Comparison of ENCODE assay signal across 23 cellular contexts in genomic region chr3:73284432-73284831, GRCh38.
"Had no signal": no experiment of that assay in that cellular context is flagged by ENCODE, and none has a peak within 500 bp of the region (broad histone marks: within the 10 kb centered on the region; RNA-seq: fewer than 3 reads in every experiment).

No MANE protein-coding gene starts in this region.

- H3K4me3 ChIP-seq: adrenal gland, ascending aorta, sigmoid colon, smooth muscle cell, thoracic aorta, vagina had no signal

- H3K4me1 ChIP-seq: adrenal gland, ascending aorta, sigmoid colon, vagina had no signal

- DNase-seq: activated B cell treated with CpG ODN at 0.5 μM for 24 hours; activated CD4-positive, alpha-beta T cell treated with anti-CD3 and anti-CD28 coated beads for 36 hours; activated CD4-positive, alpha-beta T cell treated with anti-CD3 and anti-CD28 coated beads, Interleukin-2, amount 50 U/mL, for 4 hours; activated CD8-positive, alpha-beta memory T cell treated with anti-CD3 and anti-CD28 coated beads for 24 hours; activated CD8-positive, alpha-beta memory T cell treated with anti-CD3 and anti-CD28 coated beads, Interleukin-2, amount 50 U/mL, for 48 hours; activated naive CD4-positive, alpha-beta T cell; activated T-cell treated with anti-CD3 and anti-CD28 coated beads, Interleukin-2, amount 50 U/mL, for 4 hours; adrenal gland; central memory CD4-positive, alpha-beta T cell; effector memory CD4-positive, alpha-beta T cell; hippocampal formation; left ventricle myocardium superior; occipital lobe; posterior cingulate gyrus; sigmoid colon; stimulated activated CD4-positive, alpha-beta T cell treated with anti-CD3 and anti-CD28 coated beads, Interleukin-15, amount 100 ng/mL, for 24 hours; stimulated activated CD4-positive, alpha-beta T cell treated with anti-CD3 and anti-CD28 coated beads, Interleukin-4, amount 100 ng/mL, for 1 hour; stimulated activated naive CD4-positive, alpha-beta T cell had no signal

- H3K9me3 ChIP-seq: adrenal gland, ascending aorta, sigmoid colon, thoracic aorta, vagina had no signal

- H3K27me3 ChIP-seq: adrenal gland, ascending aorta, sigmoid colon, vagina had no signal

- ATAC-seq: activated CD4-positive, alpha-beta T cell treated with anti-CD3 and anti-CD28 coated beads for 36 hours; activated T-cell treated with anti-CD3 and anti-CD28 coated beads, Interleukin-2, amount 50 U/mL, for 4 hours; esophagus mucosa; left ventricle myocardium superior had no signal

- H3K36me3 ChIP-seq: adrenal gland, ascending aorta, sigmoid colon, thoracic aorta, vagina had no signal

- H3K27ac ChIP-seq: adrenal gland, ascending aorta, sigmoid colon, thoracic aorta, vagina had no signal
